In genomic region chr20:10661261-10661660, GRCh38 we compare ENCODE assay signal across 17 cellular contexts. TPM values are rescaled to one million over a fixed set of nuclear protein-coding genes. Genes with fewer than 3 reads are reported as not detected.
DNase-seq lines count a peak whose midpoint lies in the region; ATAC-seq and TF ChIP-seq lines count a peak whose summit lies in the region.
"Had no signal": no experiment of that assay in that cellular context is flagged by ENCODE, and none has a peak within 500 bp of the region (broad histone marks: within the 10 kb centered on the region; RNA-seq: fewer than 3 reads in every experiment).

No MANE protein-coding gene starts in this region.

- no peak overlapping the region for H3K4me3 Mint-ChIP-seq in dendritic cell treated with granulocyte-macrophage colony-stimulating factor and Interleukin-4, amounts not matched to agents 40 ng/mL and 50 ng/mL, for 4 days
- H3K4me3 Mint-ChIP-seq in nephron progenitor cell: no peak overlapping the region
- H3K4me3 Mint-ChIP-seq: activated naive CD8-positive, alpha-beta T cell treated with anti-CD3 and anti-CD28 coated beads for 36 hours; activated T-cell treated with anti-CD3 and anti-CD28 coated beads, Interleukin-2, amount 50 U/mL, for 72 hours had no signal

- H3K27me3 Mint-ChIP-seq in dendritic cell treated with granulocyte-macrophage colony-stimulating factor and Interleukin-4, amounts not matched to agents 40 ng/mL and 50 ng/mL, for 4 days: peaks cover 1% of the 10 kb centered on the region
- H3K27me3 Mint-ChIP-seq in nephron progenitor cell (ENCODE audit: low read depth, poor library complexity): peaks cover 3% of the 10 kb centered on the region

- ATAC-seq in HG03108 (IDR thresholded peaks at IDR 0.05; ENCODE audit: unreplicated experiment) (no peak), HG02981 (IDR thresholded peaks at IDR 0.05; ENCODE audit: unreplicated experiment) (no peak)
- ATAC-seq: activated T-cell treated with anti-CD3 and anti-CD28 coated beads, Interleukin-2, amount 50 U/mL, for 72 hours; stimulated activated naive CD8-positive, alpha-beta T cell treated with anti-CD3 and anti-CD28 coated beads, Interleukin-15, Interleukin-2, amounts not matched to agents 100 U/mL and 50 U/mL, for 24 hours had no signal

- TF ChIP-seq CTCF in RWPE1 (conservative IDR thresholded peaks at IDR 0.05; ENCODE audit: low read depth) (no peak), nephron progenitor cell (IDR thresholded peaks at IDR 0.05) (no peak), tibial artery (IDR thresholded peaks at IDR 0.05) (no peak)

- H3K36me3 ChIP-seq in tibial artery (peaks cover 51 to 61% (median 53%) of the 10 kb centered on the region in 3 donors), MG63 (peaks cover 11% of the 10 kb centered on the region)
- H3K36me3 ChIP-seq: BE2C, ovary had no signal

- H3K27me3 ChIP-seq in tibial artery (no peaks in the 10 kb centered on the region), MG63 (no peaks in the 10 kb centered on the region)
- H3K27me3 ChIP-seq: BE2C, ovary had no signal

- DNase-seq in RWPE1 (ENCODE audit: low spot score) (no peak), nephron progenitor cell (no peak), tibial artery (no peak), MG63 (no peak)
- DNase-seq: activated naive CD8-positive, alpha-beta T cell treated with anti-CD3 and anti-CD28 coated beads for 36 hours; activated T-cell treated with anti-CD3 and anti-CD28 coated beads, Interleukin-2, amount 50 U/mL, for 72 hours; BE2C; cerebellar nuclear complex; DMS 273 treated with DMSO at 0.1 percent for 48 hours; NCI-H1436; NCI-H226; ovary; SIG-M5; stimulated activated naive CD8-positive, alpha-beta T cell treated with anti-CD3 and anti-CD28 coated beads, Interleukin-15, Interleukin-2, amounts not matched to agents 100 U/mL and 50 U/mL, for 24 hours had no signal

- CTCF ChIA-PET in RWPE1 (lab: Yijun Ruan, JAX): no interaction called here

- peaks cover 100% of the 10 kb centered on the region for H3K36me3 Mint-ChIP-seq in dendritic cell treated with granulocyte-macrophage colony-stimulating factor and Interleukin-4, amounts not matched to agents 40 ng/mL and 50 ng/mL, for 4 days (ENCODE audit: low read depth)
- peaks cover 95% of the 10 kb centered on the region for H3K36me3 Mint-ChIP-seq in nephron progenitor cell (ENCODE audit: low read depth)
- H3K36me3 Mint-ChIP-seq: activated naive CD8-positive, alpha-beta T cell treated with anti-CD3 and anti-CD28 coated beads for 36 hours had no signal

- peak overlapping the region; percentile 26 for H3K27ac Mint-ChIP-seq in dendritic cell treated with granulocyte-macrophage colony-stimulating factor and Interleukin-4, amounts not matched to agents 40 ng/mL and 50 ng/mL, for 4 days
- H3K27ac Mint-ChIP-seq in nephron progenitor cell: peak overlapping the region; percentile 80
- H3K27ac Mint-ChIP-seq: activated naive CD8-positive, alpha-beta T cell treated with anti-CD3 and anti-CD28 coated beads for 36 hours; activated T-cell treated with anti-CD3 and anti-CD28 coated beads, Interleukin-2, amount 50 U/mL, for 72 hours had no signal

- peak overlapping the region in 1 of 2 donors; percentile 31 for H3K4me3 ChIP-seq in tibial artery
- no peak overlapping the region for H3K4me3 ChIP-seq in MG63
- H3K4me3 ChIP-seq: ovary had no signal

- peaks cover 55% of the 10 kb centered on the region for H3K4me1 Mint-ChIP-seq in dendritic cell treated with granulocyte-macrophage colony-stimulating factor and Interleukin-4, amounts not matched to agents 40 ng/mL and 50 ng/mL, for 4 days (ENCODE audit: low read depth)
- H3K4me1 Mint-ChIP-seq in nephron progenitor cell: peaks cover 98% of the 10 kb centered on the region
- H3K4me1 Mint-ChIP-seq: activated naive CD8-positive, alpha-beta T cell treated with anti-CD3 and anti-CD28 coated beads for 36 hours had no signal

- no peaks in the 10 kb centered on the region for H3K9me3 Mint-ChIP-seq in dendritic cell treated with granulocyte-macrophage colony-stimulating factor and Interleukin-4, amounts not matched to agents 40 ng/mL and 50 ng/mL, for 4 days
- H3K9me3 Mint-ChIP-seq in nephron progenitor cell: no peaks in the 10 kb centered on the region
- H3K9me3 Mint-ChIP-seq: activated naive CD8-positive, alpha-beta T cell treated with anti-CD3 and anti-CD28 coated beads for 36 hours; activated T-cell treated with anti-CD3 and anti-CD28 coated beads, Interleukin-2, amount 50 U/mL, for 72 hours had no signal

- H3K27ac ChIP-seq in RWPE1: peak overlapping the region; percentile 76
- H3K27ac ChIP-seq in tibial artery: peak overlapping the region; percentile 99
- H3K27ac ChIP-seq: ovary had no signal

- intact Hi-C loops in dendritic cell treated with granulocyte-macrophage colony-stimulating factor and Interleukin-4, amounts not matched to agents 40 ng/mL and 50 ng/mL, for 4 days (cut with micrococcal nuclease): no loop called here
- intact Hi-C loops in tibial artery (cut with DNase I; ENCODE audit: low total_unique reads): loop anchor here (5.0 kb wide), 1 partner anchor 104 kb away; no protein-coding TSS in a partner anchor

- H3K4me1 ChIP-seq in tibial artery: peaks cover 0 to 100% (median 83%) of the 10 kb centered on the region in 4 donors
- H3K4me1 ChIP-seq: BE2C had no signal

- H3K9me3 ChIP-seq in tibial artery (no peaks in the 10 kb centered on the region), MG63 (no peaks in the 10 kb centered on the region)
- H3K9me3 ChIP-seq: BE2C, ovary had no signal

- POLR2A ChIA-PET in RWPE1 (lab: Yijun Ruan, JAX; ENCODE audit: low non-redundant PET): no interaction called here

RNA-seq across cellular contexts. Expression of gene JAG1, which starts 12.5 kb away (rescaled TPM):
- 5.3 and 8.2 TPM in 2 replicates for total RNA-seq in MG63 (2014; rRNA removed; shearing (Covaris generic); ENCODE audit: low replicate concordance)
